Comparison of ENCODE assay signal across 8 cellular contexts in the genomic region with DNA sequence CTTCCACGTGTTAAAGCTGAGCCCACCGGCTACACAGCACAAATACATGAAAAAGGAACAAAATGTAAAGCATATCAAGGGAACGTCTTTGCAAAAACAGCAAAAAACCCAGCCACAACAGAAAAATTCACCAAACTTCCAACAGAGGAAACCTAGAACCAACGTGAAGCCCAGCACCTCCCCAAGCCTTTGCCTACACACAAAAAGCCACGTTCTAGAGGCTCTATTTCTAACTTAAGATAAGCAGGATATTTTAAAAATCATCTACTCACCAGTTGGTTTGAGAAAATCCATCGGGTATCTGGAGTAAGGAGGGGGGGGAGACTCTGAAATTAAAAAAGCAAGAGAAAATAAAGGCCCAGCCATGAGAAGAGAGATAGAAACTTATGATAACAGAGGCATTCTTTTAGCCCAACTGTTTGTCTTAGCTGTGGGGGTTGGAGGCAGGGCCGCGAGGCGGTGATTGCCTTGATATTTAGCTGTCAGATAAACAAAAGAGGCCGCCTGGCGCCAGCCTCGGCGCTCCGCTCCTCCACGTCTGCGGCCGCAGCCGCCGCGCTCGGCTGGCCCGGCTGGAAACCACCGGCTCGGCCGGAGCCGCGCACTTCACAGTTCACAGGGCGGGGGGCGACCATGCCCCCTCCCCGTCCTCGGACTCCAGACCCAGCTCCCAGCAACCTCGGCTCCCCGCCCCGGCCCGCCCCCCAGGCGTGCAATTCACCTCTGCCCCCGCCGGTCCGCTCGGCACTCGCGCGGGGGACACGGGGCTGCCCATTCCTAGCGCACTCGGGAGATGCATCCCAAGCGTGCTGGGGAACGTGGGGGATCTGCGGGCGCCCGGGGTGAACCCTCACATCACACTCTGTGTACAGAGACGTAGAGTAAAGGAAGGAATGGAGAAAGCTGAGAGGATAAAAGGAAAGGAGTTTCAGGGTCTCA. TPM values are rescaled to one million over a fixed set of nuclear protein-coding genes. Genes with fewer than 3 reads are reported as not detected.
A peak's percentile ranks its signal among the peaks of the same experiment; 100 is the strongest.
DNase-seq lines count a peak whose midpoint lies in the region; ATAC-seq and TF ChIP-seq lines count a peak whose summit lies in the region.

No MANE protein-coding gene starts in this region.

- H3K4me3 ChIP-seq in GM23338: peak overlapping the region; percentile 98
- peak overlapping the region; percentile 95 for H3K4me3 ChIP-seq in OCI-LY7 (ENCODE audit: low read depth, low read length, poor library complexity, severe bottlenecking)

- H3K27ac ChIP-seq in GM23338 (ENCODE audit: low read depth) (no peak overlapping the region), OCI-LY7 (ENCODE audit: low read depth, low read length, poor library complexity, severe bottlenecking) (peak overlapping the region; percentile 57)

- H3K9me2 ChIP-seq in GM23338 (ENCODE audit: insufficient read depth) (no peaks in the 10 kb centered on the region), OCI-LY7 (ENCODE audit: insufficient read depth, low read length) (no peaks in the 10 kb centered on the region)

- H3K36me3 ChIP-seq in GM23338 (ENCODE audit: insufficient read depth): no peaks in the 10 kb centered on the region
- H3K36me3 ChIP-seq in OCI-LY7 (ENCODE audit: insufficient read depth, low read length): peaks cover 43% of the 10 kb centered on the region

- H3K4me3 Mint-ChIP-seq in GM23338: peak overlapping the region; percentile 98
- peak overlapping the region; percentile 100 for H3K4me3 Mint-ChIP-seq in activated naive CD8-positive, alpha-beta T cell treated with anti-CD3 and anti-CD28 coated beads, Interleukin-2, amount 10 ng/mL, durations not matched to agents 7 days and 5 days

- peaks cover 27% of the 10 kb centered on the region for H3K27me3 Mint-ChIP-seq in GM23338 (ENCODE audit: insufficient read depth, low read depth, poor library complexity)
- peaks cover 2% of the 10 kb centered on the region for H3K27me3 Mint-ChIP-seq in activated naive CD8-positive, alpha-beta T cell treated with anti-CD3 and anti-CD28 coated beads, Interleukin-2, amount 10 ng/mL, durations not matched to agents 7 days and 5 days

- intact Hi-C loops in OCI-LY7 (cut with micrococcal nuclease; ENCODE audit: unreplicated experiment) (loop anchor here (1.0 to 2.0 kb wide), 2 partner anchors 29 to 76 kb away; no protein-coding TSS in a partner anchor), left cardiac atrium (cut with DNase I) (loop anchor here (10.0 kb wide), 3 partner anchors 174 to 264 kb away; no protein-coding TSS in a partner anchor), posterior vena cava (cut with DNase I) (loop anchor here (5.0 to 10.0 kb wide), 5 partner anchors 86 to 274 kb away; no protein-coding TSS in a partner anchor)

- peaks cover 53% of the 10 kb centered on the region for H3K4me1 Mint-ChIP-seq in GM23338
- peaks cover 44% of the 10 kb centered on the region for H3K4me1 Mint-ChIP-seq in activated naive CD8-positive, alpha-beta T cell treated with anti-CD3 and anti-CD28 coated beads, Interleukin-2, amount 10 ng/mL, durations not matched to agents 7 days and 5 days

- H3F3A ChIP-seq in GM23338 (replicated peaks; ENCODE audit: low read depth): peaks cover 8% of the 10 kb centered on the region

- H2AFZ ChIP-seq in GM23338 (no peak overlapping the region), OCI-LY7 (ENCODE audit: low read length) (no peak overlapping the region)

- BruUV-seq in OCI-LY7 (replicated peaks; lab: Mats Ljungman, UMichigan): no TSS peak

- DNase-seq in Ammon's horn (ENCODE audit: low spot score): peak; percentile 72
- DNase-seq in GM23338 (ENCODE audit: low spot score): peak; percentile 69
- DNase-seq in OCI-LY7 (ENCODE audit: low spot score): peak; percentile 60
- peak; percentile 64 for DNase-seq in activated naive CD8-positive, alpha-beta T cell treated with anti-CD3 and anti-CD28 coated beads, Interleukin-2, amount 10 ng/mL, durations not matched to agents 7 days and 5 days
- peak; percentile 71 for DNase-seq in left cardiac atrium
- DNase-seq in posterior vena cava (ENCODE audit: low spot score): peak; percentile 89
- DNase-seq in NCI-H774 (lab: John Stamatoyannopoulos, UW): no peak

- peaks cover 54% of the 10 kb centered on the region for H3K4me1 ChIP-seq in GM23338 (ENCODE audit: insufficient read depth)
- H3K4me1 ChIP-seq in OCI-LY7 (ENCODE audit: insufficient read depth, low read length, poor library complexity, severe bottlenecking): peaks cover 39% of the 10 kb centered on the region

- peaks cover 17% of the 10 kb centered on the region for H3K27me3 ChIP-seq in GM23338 (ENCODE audit: insufficient read depth)

- TF ChIP-seq CTCF in GM23338 (conservative IDR thresholded peaks at IDR 0.05; ENCODE audit: low read depth in 2 of 2) (no peak), OCI-LY7 (conservative IDR thresholded peaks at IDR 0.05; ENCODE audit: low read length) (no peak)

- H3K79me2 ChIP-seq in GM23338 (replicated peaks; ENCODE audit: insufficient read depth): peaks cover 79% of the 10 kb centered on the region
- H3K79me2 ChIP-seq in OCI-LY7 (ENCODE audit: insufficient read depth, low read depth, low read length): peaks cover 74% of the 10 kb centered on the region

- peak overlapping the region; percentile 100 for H3K4me2 ChIP-seq in GM23338
- peak overlapping the region; percentile 90 for H3K4me2 ChIP-seq in OCI-LY7 (ENCODE audit: low read length)

- ATAC-seq in GM23338 (peak; percentile 9), left cardiac atrium (peak in 1 of 2 donors; percentile 0), GM18861 (IDR thresholded peaks at IDR 0.05; ENCODE audit: unreplicated experiment) (no peak)
- no peak for ATAC-seq in activated naive CD8-positive, alpha-beta T cell treated with anti-CD3 and anti-CD28 coated beads, Interleukin-2, amount 10 ng/mL, durations not matched to agents 7 days and 5 days (ENCODE audit: low read depth)

- no peaks in the 10 kb centered on the region for H3K9me3 ChIP-seq in OCI-LY7 (ENCODE audit: low read length)

- H3K27ac Mint-ChIP-seq in GM23338: no peak overlapping the region
- H3K27ac Mint-ChIP-seq in activated naive CD8-positive, alpha-beta T cell treated with anti-CD3 and anti-CD28 coated beads, Interleukin-2, amount 10 ng/mL, durations not matched to agents 7 days and 5 days: peak overlapping the region; percentile 93

- peaks cover 63% of the 10 kb centered on the region for H4K20me1 ChIP-seq in GM23338 (replicated peaks; ENCODE audit: insufficient read depth)
- H4K20me1 ChIP-seq in OCI-LY7 (ENCODE audit: insufficient read depth, low read length): peaks cover 16% of the 10 kb centered on the region

- peaks cover 64% of the 10 kb centered on the region for H3K36me3 Mint-ChIP-seq in GM23338 (ENCODE audit: low read depth)
- H3K36me3 Mint-ChIP-seq in activated naive CD8-positive, alpha-beta T cell treated with anti-CD3 and anti-CD28 coated beads, Interleukin-2, amount 10 ng/mL, durations not matched to agents 7 days and 5 days: peaks cover 50% of the 10 kb centered on the region

- POLR2A ChIA-PET in OCI-LY7 (lab: Charles Lee): interaction anchor here (0.6 to 2.4 kb wide), 2 partner anchors 20 to 99 kb away, joined by 3 to 8 read pairs; no protein-coding TSS in a partner anchor
- POLR2A ChIA-PET in activated naive CD8-positive, alpha-beta T cell treated with anti-CD3 and anti-CD28 coated beads, Interleukin-2, amount 10 ng/mL, durations not matched to agents 7 days and 5 days (lab: Charles Lee): interaction anchor here (0.6 to 5.1 kb wide), 5 partner anchors 8 to 48 kb away, joined by 3 to 35 read pairs (median 5); no protein-coding TSS in a partner anchor

- peaks cover 2% of the 10 kb centered on the region; the same call in 1 of the 3 replicates for H3K9me3 Mint-ChIP-seq in GM23338
- H3K9me3 Mint-ChIP-seq in activated naive CD8-positive, alpha-beta T cell treated with anti-CD3 and anti-CD28 coated beads, Interleukin-2, amount 10 ng/mL, durations not matched to agents 7 days and 5 days: no peaks in the 10 kb centered on the region

- CTCF ChIA-PET in OCI-LY7 (lab: Charles Lee; ENCODE audit: unreplicated experiment): no interaction called here

TF ChIP-seq in GM23338, 12 proteins besides CTCF, POLR2A, EP300 and RAD21 (continues in another document):
- TF ChIP-seq, protein P1, sequence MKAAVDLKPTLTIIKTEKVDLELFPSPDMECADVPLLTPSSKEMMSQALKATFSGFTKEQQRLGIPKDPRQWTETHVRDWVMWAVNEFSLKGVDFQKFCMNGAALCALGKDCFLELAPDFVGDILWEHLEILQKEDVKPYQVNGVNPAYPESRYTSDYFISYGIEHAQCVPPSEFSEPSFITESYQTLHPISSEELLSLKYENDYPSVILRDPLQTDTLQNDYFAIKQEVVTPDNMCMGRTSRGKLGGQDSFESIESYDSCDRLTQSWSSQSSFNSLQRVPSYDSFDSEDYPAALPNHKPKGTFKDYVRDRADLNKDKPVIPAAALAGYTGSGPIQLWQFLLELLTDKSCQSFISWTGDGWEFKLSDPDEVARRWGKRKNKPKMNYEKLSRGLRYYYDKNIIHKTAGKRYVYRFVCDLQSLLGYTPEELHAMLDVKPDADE (IDR thresholded peaks at IDR 0.05): no peak
- no peak for TF ChIP-seq ZNF114 (CRISPR knock-in tag; IDR thresholded peaks at IDR 0.05)

RNA-seq across cellular contexts. Expression of a gene that starts 2.4 kb away (rescaled TPM):
- 28.8 and 29.8 TPM in 2 replicates for total RNA-seq in GM23338 (2014; rRNA removed; shearing (Covaris generic))
- 11.8 and 12.0 TPM in 2 replicates for polyA plus RNA-seq in GM23338 (2016; fragmentation: Nextera tagmentation; extraction: Ambion mirVana)
- 13.5 and 15.1 TPM in 2 replicates for total RNA-seq in OCI-LY7 (2014; rRNA removed; shearing (Covaris generic))
- 2.9 and 3.2 TPM in 2 replicates for total RNA-seq in OCI-LY7 (2022)
- total RNA-seq in activated naive CD8-positive, alpha-beta T cell treated with anti-CD3 and anti-CD28 coated beads, Interleukin-2, amount 10 ng/mL, durations not matched to agents 7 days and 5 days: 10 to 100 TPM; 26.8 to 30.1 TPM
- 10 to 100 TPM; 17.1 to 49.0 TPM for total RNA-seq in left cardiac atrium
- total RNA-seq in posterior vena cava: 10 to 100 TPM; 34.7 to 36.8 TPM
